Comparison of ENCODE assay signal across 13 cellular contexts in genomic region chr1:101003012-101003650, GRCh38. TPM values are rescaled to one million over a fixed set of nuclear protein-coding genes. Genes with fewer than 3 reads are reported as not detected.
A peak's percentile ranks its signal among the peaks of the same experiment; 100 is the strongest.
DNase-seq lines count a peak whose midpoint lies in the region; ATAC-seq, FAIRE-seq and TF ChIP-seq lines count a peak whose summit lies in the region.
"Had no signal": no experiment of that assay in that cellular context is flagged by ENCODE, and none has a peak within 500 bp of the region (broad histone marks: within the 10 kb centered on the region; RNA-seq: fewer than 3 reads in every experiment).

No MANE protein-coding gene starts in this region.

- no peaks in the 10 kb centered on the region for H3K9me3 ChIP-seq in A549
- H3K9me3 ChIP-seq in gastroesophageal sphincter = no peaks in the 10 kb centered on the region
- H3K9me3 ChIP-seq: MG63 had no signal

- intact Hi-C loops in activated B cell treated with CpG ODN at 0.5 μM for 24 hours (cut with micrococcal nuclease) = no loop called here

- no peaks in the 10 kb centered on the region for H3K27me3 Mint-ChIP-seq in activated B cell treated with CpG ODN at 0.5 μM for 24 hours
- H3K27me3 Mint-ChIP-seq: activated CD4-positive, alpha-beta T cell treated with anti-CD3 and anti-CD28 coated beads, Interleukin-2, amount 10 ng/mL, durations not matched to agents 7 days and 5 days; stimulated activated naive CD8-positive, alpha-beta T cell treated with anti-CD3 and anti-CD28 coated beads, Interleukin-15, amount 100 ng/mL, for 72 hours had no signal

- CTCF ChIA-PET in A549 (lab: Yijun Ruan, JAX) (no interaction called here), activated B cell treated with CpG ODN at 0.5 μM for 24 hours (lab: Charles Lee) (interaction anchor here (1.5 kb wide), 1 partner anchor 285 kb away, joined by 3 read pairs; no protein-coding TSS in a partner anchor)

- WGBS in A549 (ENCODE audit: missing lambda C conversion rate) = 80% methylated on average over 1 of the region's 1 CpG
- WGBS in gastroesophageal sphincter (ENCODE audit: low coverage in 1 of 2), 2 donors = 0 to 50% methylated on average over 1 of the region's 1 CpG

- H3K4me2 ChIP-seq in A549 = peak overlapping the region; percentile 64; the same call in 2 of the 3 replicates

- TF ChIP-seq POLR2A in A549 (IDR thresholded peaks at IDR 0.05; ENCODE audit: low read length) (no peak), gastroesophageal sphincter (IDR thresholded peaks at IDR 0.05) (no peak)

- peaks cover 31% of the 10 kb centered on the region for H3K4me1 Mint-ChIP-seq in activated B cell treated with CpG ODN at 0.5 μM for 24 hours

- POLR2A ChIA-PET in A549 (lab: Yijun Ruan, JAX) = no interaction called here
- POLR2A ChIA-PET in activated B cell treated with CpG ODN at 0.5 μM for 24 hours (lab: Charles Lee) = interaction anchor here (1.0 kb wide), 1 partner anchor 235 kb away, joined by 7 read pairs; no protein-coding TSS in a partner anchor

- H3K36me3 Mint-ChIP-seq in activated B cell treated with CpG ODN at 0.5 μM for 24 hours (ENCODE audit: low read depth) = peaks cover 32% of the 10 kb centered on the region

- ATAC-seq in A549 (no peak), GM21825 (IDR thresholded peaks at IDR 0.05; ENCODE audit: unreplicated experiment) (peak; percentile 7), activated B cell treated with CpG ODN at 0.5 μM for 24 hours (ENCODE audit: low read depth) (no peak), left lobe of liver (peak; percentile 11), gastroesophageal sphincter (no peak)
- ATAC-seq: stimulated activated naive CD8-positive, alpha-beta T cell treated with anti-CD3 and anti-CD28 coated beads, Interleukin-15, amount 100 ng/mL, for 72 hours had no signal

- H3K27ac Mint-ChIP-seq in activated B cell treated with CpG ODN at 0.5 μM for 24 hours = peak overlapping the region; percentile 26
- H3K27ac Mint-ChIP-seq: activated CD4-positive, alpha-beta T cell treated with anti-CD3 and anti-CD28 coated beads, Interleukin-2, amount 10 ng/mL, durations not matched to agents 7 days and 5 days had no signal

- H3K9me3 Mint-ChIP-seq in activated B cell treated with CpG ODN at 0.5 μM for 24 hours = no peaks in the 10 kb centered on the region

- peaks cover 0 to 22% of the 10 kb centered on the region in 2 donors for H3K36me3 ChIP-seq in gastroesophageal sphincter

- TF ChIP-seq EP300 in A549 (IDR thresholded peaks at IDR 0.05) (no peak), gastroesophageal sphincter (IDR thresholded peaks at IDR 0.05) (no peak)

- no peak overlapping the region for H3K4me3 Mint-ChIP-seq in activated B cell treated with CpG ODN at 0.5 μM for 24 hours
- H3K4me3 Mint-ChIP-seq: activated CD4-positive, alpha-beta T cell treated with anti-CD3 and anti-CD28 coated beads, Interleukin-2, amount 10 ng/mL, durations not matched to agents 7 days and 5 days; stimulated activated naive CD8-positive, alpha-beta T cell treated with anti-CD3 and anti-CD28 coated beads, Interleukin-15, amount 100 ng/mL, for 72 hours had no signal

- H3K27me3 ChIP-seq in gastroesophageal sphincter = no peaks in the 10 kb centered on the region
- H3K27me3 ChIP-seq: MG63 had no signal

- H3K27ac ChIP-seq in A549 (peak overlapping the region; percentile 53 to 59; a peak in 4 of 6 replicates), gastroesophageal sphincter (peak overlapping the region in 2 of 4 donors; percentile 9 to 49)

- FAIRE-seq in A549 (lab: Jason Lieb, UNC) = no peak

- H3K4me1 ChIP-seq in A549 (peaks cover 46% of the 10 kb centered on the region), gastroesophageal sphincter (peaks cover 0 to 26% (median 7%) of the 10 kb centered on the region in 3 donors)

- DNase-seq in A549 (ENCODE audit: low read depth in 1 of 2, low spot score in 1 of 2) = no peak
- no peak for DNase-seq in activated B cell treated with CpG ODN at 0.5 μM for 24 hours
- DNase-seq in left lobe of liver (ENCODE audit: low spot score) = no peak
- DNase-seq in CD1c-positive myeloid dendritic cell (ENCODE audit: extremely low spot score) = no peak
- DNase-seq in stimulated activated naive CD4-positive, alpha-beta T cell (lab: John Stamatoyannopoulos, UW) = no peak
- no peak for DNase-seq in central memory CD4-positive, alpha-beta T cell
- DNase-seq: activated CD4-positive, alpha-beta T cell treated with anti-CD3 and anti-CD28 coated beads, Interleukin-2, amount 10 ng/mL, durations not matched to agents 7 days and 5 days; MG63; NCI-H2171; stimulated activated naive CD8-positive, alpha-beta T cell treated with anti-CD3 and anti-CD28 coated beads, Interleukin-15, amount 100 ng/mL, for 72 hours; T-helper 2 cell had no signal

- TF ChIP-seq CTCF in A549 (IDR thresholded peaks at IDR 0.05) (no peak), activated B cell treated with CpG ODN at 0.5 μM for 24 hours (IDR thresholded peaks at IDR 0.05) (no peak), gastroesophageal sphincter (IDR thresholded peaks at IDR 0.05) (no peak)

- H3K4me3 ChIP-seq in A549 = no peak overlapping the region
- no peak overlapping the region for H3K4me3 ChIP-seq in gastroesophageal sphincter
- H3K4me3 ChIP-seq: MG63 had no signal

- no peak for TF ChIP-seq RAD21 in A549 (conservative IDR thresholded peaks at IDR 0.05 in 1 of 2, IDR thresholded peaks at IDR 0.05 in 1 of 2)

TF ChIP-seq in A549, 52 proteins besides CTCF, POLR2A, EP300 and RAD21:
- TF ChIP-seq HES2 (IDR thresholded peaks at IDR 0.05) (no peak), RARB (CRISPR knock-in tag; IDR thresholded peaks at IDR 0.05) (no peak), HOXB13 (CRISPR knock-in tag; IDR thresholded peaks at IDR 0.05; ENCODE audit: low read depth) (no peak)

RNA-seq across cellular contexts. Expression of gene DPH5, which starts 22.5 kb away (rescaled TPM):
- 85.3 and 89.7 TPM in 2 replicates for polyA plus RNA-seq in A549 (2011; rRNA removed)
- polyA plus RNA-seq in A549 (2012; cell fraction: cytosol; rRNA removed) = 28.2 and 30.0 TPM in 2 replicates
- 11.9 and 22.1 TPM in 2 replicates for polyA plus RNA-seq in A549 (2012; cell fraction: nucleus; rRNA removed)
- 38.7 to 41.7 TPM (median 40.4 TPM) in 3 replicates for polyA plus RNA-seq in A549 (2017; fragmentation: RNase III; extraction: RNeasy Plus Mini Kit Qiagen cat#74134 plus additional on column Dnase treatment)
- 14.8 and 16.4 TPM in 2 replicates for polyA minus RNA-seq in A549 (2011; rRNA and poly(A)+ RNA removed)
- 45.2 and 51.9 TPM in 2 replicates for total RNA-seq in activated B cell treated with CpG ODN at 0.5 μM for 24 hours
- 18.4 TPM for total RNA-seq in left lobe of liver
- 10 to 100 TPM; 14.8 to 26.8 (median 20.5) TPM for total RNA-seq in gastroesophageal sphincter

Comparison
In these comparisons a context has a peak if more than half of its experiments do, and no peak if none do; other contexts are left out.
1. ATAC-seq: peak in GM21825 (single experiment) and left lobe of liver (single experiment); none in A549 (0 of 2), activated B cell treated with CpG ODN at 0.5 μM for 24 hours (single experiment) and gastroesophageal sphincter (single experiment).